Comparison of ENCODE assay signal across 8 cellular contexts in genomic region chr15:37101634-37102314, GRCh38. TPM values are rescaled to one million over a fixed set of nuclear protein-coding genes. Genes with fewer than 3 reads are reported as not detected.
A peak's percentile ranks its signal among the peaks of the same experiment; 100 is the strongest.
DNase-seq lines count a peak whose midpoint lies in the region; ATAC-seq lines count a peak whose summit lies in the region.

No MANE protein-coding gene starts in this region.

- peak overlapping the region; percentile 86 for H3K4me3 Mint-ChIP-seq in stimulated activated naive CD8-positive, alpha-beta T cell treated with anti-CD3 and anti-CD28 coated beads, Interleukin-15, Interleukin-2, amounts not matched to agents 100 ng/mL and 50 ng/mL, for 24 hours
- peak overlapping the region; percentile 79 for H3K4me3 Mint-ChIP-seq in activated T-helper 17 cell treated with anti-CD3 and anti-CD28 coated beads, Interleukin-2, amount 50 U/mL, for 72 hours

- no peak for DNase-seq in stimulated activated naive CD8-positive, alpha-beta T cell treated with anti-CD3 and anti-CD28 coated beads, Interleukin-15, Interleukin-2, amounts not matched to agents 100 U/mL and 50 U/mL, for 24 hours
- DNase-seq in NCI-H2227 (lab: John Stamatoyannopoulos, UW; ENCODE audit: unreplicated experiment) (peak; percentile 69), head of caudate nucleus (peak in 38 of 42 donors; percentile 44 to 89 (median 77)), occipital lobe (lab: John Stamatoyannopoulos, UW) (peak; percentile 58), T-helper 9 cell (no peak)

- intact Hi-C loops in head of caudate nucleus (cut with DNase I) = loop anchor here (5.0 kb wide), 1 partner anchor 84 kb away; no protein-coding TSS in a partner anchor

- H3K27ac Mint-ChIP-seq in stimulated activated naive CD8-positive, alpha-beta T cell treated with anti-CD3 and anti-CD28 coated beads, Interleukin-15, Interleukin-2, amounts not matched to agents 100 ng/mL and 50 ng/mL, for 24 hours = no peak overlapping the region
- H3K27ac Mint-ChIP-seq in activated T-helper 17 cell treated with anti-CD3 and anti-CD28 coated beads, Interleukin-2, amount 50 U/mL, for 72 hours = no peak overlapping the region

- H3K4me1 Mint-ChIP-seq in stimulated activated naive CD8-positive, alpha-beta T cell treated with anti-CD3 and anti-CD28 coated beads, Interleukin-15, Interleukin-2, amounts not matched to agents 100 ng/mL and 50 ng/mL, for 24 hours (ENCODE audit: low read depth) = peaks cover 52% of the 10 kb centered on the region
- H3K4me1 Mint-ChIP-seq in activated T-helper 17 cell treated with anti-CD3 and anti-CD28 coated beads, Interleukin-2, amount 50 U/mL, for 72 hours = peaks cover 20% of the 10 kb centered on the region

- H3K27me3 Mint-ChIP-seq in stimulated activated naive CD8-positive, alpha-beta T cell treated with anti-CD3 and anti-CD28 coated beads, Interleukin-15, Interleukin-2, amounts not matched to agents 100 ng/mL and 50 ng/mL, for 24 hours = peaks cover 98% of the 10 kb centered on the region
- peaks cover 73% of the 10 kb centered on the region for H3K27me3 Mint-ChIP-seq in activated T-helper 17 cell treated with anti-CD3 and anti-CD28 coated beads, Interleukin-2, amount 50 U/mL, for 72 hours

- H3K36me3 Mint-ChIP-seq in stimulated activated naive CD8-positive, alpha-beta T cell treated with anti-CD3 and anti-CD28 coated beads, Interleukin-15, Interleukin-2, amounts not matched to agents 100 ng/mL and 50 ng/mL, for 24 hours (ENCODE audit: low read depth) = peaks cover 6% of the 10 kb centered on the region
- peaks cover 40% of the 10 kb centered on the region for H3K36me3 Mint-ChIP-seq in activated T-helper 17 cell treated with anti-CD3 and anti-CD28 coated beads, Interleukin-2, amount 50 U/mL, for 72 hours (ENCODE audit: low read depth)

- peaks cover 10% of the 10 kb centered on the region for H3K9me3 Mint-ChIP-seq in stimulated activated naive CD8-positive, alpha-beta T cell treated with anti-CD3 and anti-CD28 coated beads, Interleukin-15, Interleukin-2, amounts not matched to agents 100 ng/mL and 50 ng/mL, for 24 hours
- peaks cover 4% of the 10 kb centered on the region for H3K9me3 Mint-ChIP-seq in activated T-helper 17 cell treated with anti-CD3 and anti-CD28 coated beads, Interleukin-2, amount 50 U/mL, for 72 hours

- no peak for ATAC-seq in stimulated activated naive CD8-positive, alpha-beta T cell treated with anti-CD3 and anti-CD28 coated beads, Interleukin-15, Interleukin-2, amounts not matched to agents 100 U/mL and 50 U/mL, for 24 hours
- ATAC-seq in HG02870 (IDR thresholded peaks at IDR 0.05; ENCODE audit: unreplicated experiment) = peak; percentile 41
- ATAC-seq in activated T-helper 17 cell treated with anti-CD3 and anti-CD28 coated beads, Interleukin-2, amount 50 U/mL, for 72 hours (replicated peaks) = peak; percentile 20

RNA-seq across cellular contexts. Expression of gene MEIS2, which starts 1.4 kb away (rescaled TPM):
- total RNA-seq in activated T-helper 17 cell treated with anti-CD3 and anti-CD28 coated beads, Interleukin-2, amount 50 U/mL, for 72 hours = not detected
- total RNA-seq in occipital lobe = 151 TPM

Comparison
In these comparisons a context has a peak if more than half of its experiments do, and no peak if none do; other contexts are left out.
1. DNase-seq: peak in NCI-H2227 (single experiment), head of caudate nucleus (38 of 42) and occipital lobe (single experiment); none in stimulated activated naive CD8-positive, alpha-beta T cell treated with anti-CD3 and anti-CD28 coated beads, Interleukin-15, Interleukin-2, amounts not matched to agents 100 U/mL and 50 U/mL, for 24 hours (single experiment) and T-helper 9 cell (single experiment).
2. RNA of gene MEIS2, which starts 1.4 kb away (total RNA-seq): 151 TPM in occipital lobe (single experiment); not detected in activated T-helper 17 cell treated with anti-CD3 and anti-CD28 coated beads, Interleukin-2, amount 50 U/mL, for 72 hours; every median in the first group is over 100 times any median in the second.